Comparison of ENCODE assay signal across 1 cellular context in the genomic region with DNA sequence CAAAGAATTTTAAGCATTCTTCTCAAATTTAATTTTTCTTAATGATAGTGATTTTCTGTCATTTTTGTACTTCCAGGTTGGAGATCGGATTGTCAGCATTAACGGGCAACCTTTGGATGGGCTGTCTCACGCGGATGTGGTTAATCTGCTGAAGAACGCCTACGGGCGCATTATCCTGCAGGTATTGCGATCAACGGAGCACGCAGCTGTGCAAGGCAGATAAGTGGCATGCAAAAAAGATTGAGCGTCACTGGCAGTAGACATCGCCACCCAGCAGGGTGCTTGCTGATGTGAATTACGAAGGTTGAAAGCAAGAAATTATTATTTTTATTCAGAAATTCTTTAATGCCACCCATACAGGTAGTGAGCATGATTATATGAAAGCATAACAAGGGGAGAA.
TF ChIP-seq lines count a peak whose summit lies in the region.

No MANE protein-coding gene starts in this region.

TF ChIP-seq in GM23338, 12 proteins besides CTCF, POLR2A, EP300 and RAD21 (continued from another document):
- TF ChIP-seq, protein P1, sequence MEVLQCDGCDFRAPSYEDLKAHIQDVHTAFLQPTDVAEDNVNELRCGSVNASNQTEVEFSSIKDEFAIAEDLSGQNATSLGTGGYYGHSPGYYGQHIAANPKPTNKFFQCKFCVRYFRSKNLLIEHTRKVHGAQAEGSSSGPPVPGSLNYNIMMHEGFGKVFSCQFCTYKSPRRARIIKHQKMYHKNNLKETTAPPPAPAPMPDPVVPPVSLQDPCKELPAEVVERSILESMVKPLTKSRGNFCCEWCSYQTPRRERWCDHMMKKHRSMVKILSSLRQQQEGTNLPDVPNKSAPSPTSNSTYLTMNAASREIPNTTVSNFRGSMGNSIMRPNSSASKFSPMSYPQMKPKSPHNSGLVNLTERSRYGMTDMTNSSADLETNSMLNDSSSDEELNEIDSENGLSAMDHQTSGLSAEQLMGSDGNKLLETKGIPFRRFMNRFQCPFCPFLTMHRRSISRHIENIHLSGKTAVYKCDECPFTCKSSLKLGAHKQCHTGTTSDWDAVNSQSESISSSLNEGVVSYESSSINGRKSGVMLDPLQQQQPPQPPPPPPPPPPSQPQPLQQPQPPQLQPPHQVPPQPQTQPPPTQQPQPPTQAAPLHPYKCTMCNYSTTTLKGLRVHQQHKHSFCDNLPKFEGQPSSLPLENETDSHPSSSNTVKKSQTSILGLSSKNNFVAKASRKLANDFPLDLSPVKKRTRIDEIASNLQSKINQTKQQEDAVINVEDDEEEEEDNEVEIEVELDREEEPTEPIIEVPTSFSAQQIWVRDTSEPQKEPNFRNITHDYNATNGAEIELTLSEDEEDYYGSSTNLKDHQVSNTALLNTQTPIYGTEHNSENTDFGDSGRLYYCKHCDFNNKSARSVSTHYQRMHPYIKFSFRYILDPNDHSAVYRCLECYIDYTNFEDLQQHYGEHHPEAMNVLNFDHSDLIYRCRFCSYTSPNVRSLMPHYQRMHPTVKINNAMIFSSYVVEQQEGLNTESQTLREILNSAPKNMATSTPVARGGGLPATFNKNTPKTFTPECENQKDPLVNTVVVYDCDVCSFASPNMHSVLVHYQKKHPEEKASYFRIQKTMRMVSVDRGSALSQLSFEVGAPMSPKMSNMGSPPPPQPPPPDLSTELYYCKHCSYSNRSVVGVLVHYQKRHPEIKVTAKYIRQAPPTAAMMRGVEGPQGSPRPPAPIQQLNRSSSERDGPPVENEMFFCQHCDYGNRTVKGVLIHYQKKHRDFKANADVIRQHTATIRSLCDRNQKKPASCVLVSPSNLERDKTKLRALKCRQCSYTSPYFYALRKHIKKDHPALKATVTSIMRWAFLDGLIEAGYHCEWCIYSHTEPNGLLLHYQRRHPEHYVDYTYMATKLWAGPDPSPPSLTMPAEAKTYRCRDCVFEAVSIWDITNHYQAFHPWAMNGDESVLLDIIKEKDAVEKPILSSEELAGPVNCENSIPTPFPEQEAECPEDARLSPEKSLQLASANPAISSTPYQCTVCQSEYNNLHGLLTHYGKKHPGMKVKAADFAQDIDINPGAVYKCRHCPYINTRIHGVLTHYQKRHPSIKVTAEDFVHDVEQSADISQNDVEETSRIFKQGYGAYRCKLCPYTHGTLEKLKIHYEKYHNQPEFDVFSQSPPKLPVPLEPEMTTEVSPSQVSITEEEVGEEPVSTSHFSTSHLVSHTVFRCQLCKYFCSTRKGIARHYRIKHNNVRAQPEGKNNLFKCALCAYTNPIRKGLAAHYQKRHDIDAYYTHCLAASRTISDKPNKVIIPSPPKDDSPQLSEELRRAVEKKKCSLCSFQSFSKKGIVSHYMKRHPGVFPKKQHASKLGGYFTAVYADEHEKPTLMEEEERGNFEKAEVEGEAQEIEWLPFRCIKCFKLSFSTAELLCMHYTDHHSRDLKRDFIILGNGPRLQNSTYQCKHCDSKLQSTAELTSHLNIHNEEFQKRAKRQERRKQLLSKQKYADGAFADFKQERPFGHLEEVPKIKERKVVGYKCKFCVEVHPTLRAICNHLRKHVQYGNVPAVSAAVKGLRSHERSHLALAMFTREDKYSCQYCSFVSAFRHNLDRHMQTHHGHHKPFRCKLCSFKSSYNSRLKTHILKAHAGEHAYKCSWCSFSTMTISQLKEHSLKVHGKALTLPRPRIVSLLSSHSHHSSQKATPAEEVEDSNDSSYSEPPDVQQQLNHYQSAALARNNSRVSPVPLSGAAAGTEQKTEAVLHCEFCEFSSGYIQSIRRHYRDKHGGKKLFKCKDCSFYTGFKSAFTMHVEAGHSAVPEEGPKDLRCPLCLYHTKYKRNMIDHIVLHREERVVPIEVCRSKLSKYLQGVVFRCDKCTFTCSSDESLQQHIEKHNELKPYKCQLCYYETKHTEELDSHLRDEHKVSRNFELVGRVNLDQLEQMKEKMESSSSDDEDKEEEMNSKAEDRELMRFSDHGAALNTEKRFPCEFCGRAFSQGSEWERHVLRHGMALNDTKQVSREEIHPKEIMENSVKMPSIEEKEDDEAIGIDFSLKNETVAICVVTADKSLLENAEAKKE (CRISPR knock-in tag; IDR thresholded peaks at IDR 0.05), result no peak
- no peak for TF ChIP-seq EZH2 (IDR thresholded peaks at IDR 0.05; ENCODE audit: low read depth, unreplicated experiment)
- TF ChIP-seq NANOG (IDR thresholded peaks at IDR 0.05; ENCODE audit: borderline replicate concordance), result no peak
- TF ChIP-seq STAT1 (IDR thresholded peaks at IDR 0.05; ENCODE audit: unreplicated experiment), result no peak
- no peak for TF ChIP-seq ZNF114 (CRISPR knock-in tag; IDR thresholded peaks at IDR 0.05)
- no peak for TF ChIP-seq POLR2AphosphoS5 (IDR thresholded peaks at IDR 0.05; ENCODE audit: low read depth)
- no peak for TF ChIP-seq ZNF331 (CRISPR knock-in tag; IDR thresholded peaks at IDR 0.05; ENCODE audit: low read depth)
- TF ChIP-seq JUNB (IDR thresholded peaks at IDR 0.05; ENCODE audit: unreplicated experiment), result no peak
- TF ChIP-seq, protein P2, sequence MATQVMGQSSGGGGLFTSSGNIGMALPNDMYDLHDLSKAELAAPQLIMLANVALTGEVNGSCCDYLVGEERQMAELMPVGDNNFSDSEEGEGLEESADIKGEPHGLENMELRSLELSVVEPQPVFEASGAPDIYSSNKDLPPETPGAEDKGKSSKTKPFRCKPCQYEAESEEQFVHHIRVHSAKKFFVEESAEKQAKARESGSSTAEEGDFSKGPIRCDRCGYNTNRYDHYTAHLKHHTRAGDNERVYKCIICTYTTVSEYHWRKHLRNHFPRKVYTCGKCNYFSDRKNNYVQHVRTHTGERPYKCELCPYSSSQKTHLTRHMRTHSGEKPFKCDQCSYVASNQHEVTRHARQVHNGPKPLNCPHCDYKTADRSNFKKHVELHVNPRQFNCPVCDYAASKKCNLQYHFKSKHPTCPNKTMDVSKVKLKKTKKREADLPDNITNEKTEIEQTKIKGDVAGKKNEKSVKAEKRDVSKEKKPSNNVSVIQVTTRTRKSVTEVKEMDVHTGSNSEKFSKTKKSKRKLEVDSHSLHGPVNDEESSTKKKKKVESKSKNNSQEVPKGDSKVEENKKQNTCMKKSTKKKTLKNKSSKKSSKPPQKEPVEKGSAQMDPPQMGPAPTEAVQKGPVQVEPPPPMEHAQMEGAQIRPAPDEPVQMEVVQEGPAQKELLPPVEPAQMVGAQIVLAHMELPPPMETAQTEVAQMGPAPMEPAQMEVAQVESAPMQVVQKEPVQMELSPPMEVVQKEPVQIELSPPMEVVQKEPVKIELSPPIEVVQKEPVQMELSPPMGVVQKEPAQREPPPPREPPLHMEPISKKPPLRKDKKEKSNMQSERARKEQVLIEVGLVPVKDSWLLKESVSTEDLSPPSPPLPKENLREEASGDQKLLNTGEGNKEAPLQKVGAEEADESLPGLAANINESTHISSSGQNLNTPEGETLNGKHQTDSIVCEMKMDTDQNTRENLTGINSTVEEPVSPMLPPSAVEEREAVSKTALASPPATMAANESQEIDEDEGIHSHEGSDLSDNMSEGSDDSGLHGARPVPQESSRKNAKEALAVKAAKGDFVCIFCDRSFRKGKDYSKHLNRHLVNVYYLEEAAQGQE (IDR thresholded peaks at IDR 0.05; ENCODE audit: unreplicated experiment), result no peak
